ENCODE assay signal across 8 cellular contexts in genomic region chr1:155940531-155940992, GRCh38. TPM values are rescaled to one million over a fixed set of nuclear protein-coding genes. Genes with fewer than 3 reads are reported as not detected.
DNase-seq lines count a peak whose midpoint lies in the region; ATAC-seq and TF ChIP-seq lines count a peak whose summit lies in the region.

No MANE protein-coding gene starts in this region.

- intact Hi-C loops in activated naive CD4-positive, alpha-beta T cell treated with anti-CD3 and anti-CD28 coated beads for 36 hours (cut with micrococcal nuclease): loop anchor here (10.0 kb wide), 1 partner anchor 284 kb away; no protein-coding TSS in a partner anchor
- intact Hi-C loops in ovary (cut with DNase I): loop anchor here (5.0 kb wide), 2 partner anchors 37 to 52 kb away; partner anchors contain the start of gene ARHGEF2 (in 4 of the 4)

- no peak for TF ChIP-seq CTCF in ovary (IDR thresholded peaks at IDR 0.05)

- no peak overlapping the region for H3K4me3 Mint-ChIP-seq in activated naive CD4-positive, alpha-beta T cell treated with anti-CD3 and anti-CD28 coated beads for 36 hours

- ATAC-seq in esophagus mucosa (peak; percentile 59), GM19452 (IDR thresholded peaks at IDR 0.05; ENCODE audit: unreplicated experiment) (no peak)

- no peaks in the 10 kb centered on the region for H3K36me3 ChIP-seq in ovary

- no peak for TF ChIP-seq EP300 in ovary (IDR thresholded peaks at IDR 0.05)

- no peaks in the 10 kb centered on the region for H3K27me3 ChIP-seq in ovary

- H3K27ac Mint-ChIP-seq in activated naive CD4-positive, alpha-beta T cell treated with anti-CD3 and anti-CD28 coated beads for 36 hours: peak overlapping the region; percentile 90

- H3K27me3 Mint-ChIP-seq in activated naive CD4-positive, alpha-beta T cell treated with anti-CD3 and anti-CD28 coated beads for 36 hours (ENCODE audit: low read depth): no peaks in the 10 kb centered on the region

- TF ChIP-seq POLR2A in ovary (IDR thresholded peaks at IDR 0.05): no peak

- peaks cover 5% of the 10 kb centered on the region for H3K36me3 Mint-ChIP-seq in activated naive CD4-positive, alpha-beta T cell treated with anti-CD3 and anti-CD28 coated beads for 36 hours (ENCODE audit: low read depth)

- peaks cover 65% of the 10 kb centered on the region for H3K4me1 Mint-ChIP-seq in activated naive CD4-positive, alpha-beta T cell treated with anti-CD3 and anti-CD28 coated beads for 36 hours (ENCODE audit: low read depth)

- H3K9me3 Mint-ChIP-seq in activated naive CD4-positive, alpha-beta T cell treated with anti-CD3 and anti-CD28 coated beads for 36 hours: no peaks in the 10 kb centered on the region

- WGBS in ovary, 3 donors: 28 to 47% (median 32%) methylated on average over 4 of the region's 4 CpGs

- CTCF ChIA-PET in activated naive CD4-positive, alpha-beta T cell treated with anti-CD3 and anti-CD28 coated beads for 36 hours (lab: Charles Lee): interaction anchor here (0.6 to 5.6 kb wide), 5 partner anchors 9 to 125 kb away, joined by 3 to 135 read pairs (median 5); partner anchors contain the start of gene ARHGEF2

- DNase-seq in activated naive CD4-positive, alpha-beta T cell treated with anti-CD3 and anti-CD28 coated beads for 36 hours: no peak
- no peak for DNase-seq in activated naive CD4-positive, alpha-beta T cell treated with Interleukin-2 at 50 U/mL for 16 hours
- DNase-seq in SKM-1 treated with dmso at 0.1 percent for 144 hours (lab: John Stamatoyannopoulos, UW; ENCODE audit: unreplicated experiment): peak; percentile 57
- DNase-seq in ovary: peak in 4 of 5 donors; percentile 42 to 61 (median 53)
- no peak for DNase-seq in AG08395 (ENCODE audit: low spot score)
- no peak for DNase-seq in ureter (ENCODE audit: low spot score)

- H3K9me3 ChIP-seq in ovary: no peaks in the 10 kb centered on the region

- peaks cover 6% of the 10 kb centered on the region for H3K4me1 ChIP-seq in ovary (ENCODE audit: insufficient read depth)

- H3K27ac ChIP-seq in ovary: peak overlapping the region in 1 of 2 donors; percentile 66

- H3K4me3 ChIP-seq in ovary: no peak overlapping the region

RNA-seq across cellular contexts. Expression of gene RXFP4, which starts 0.9 kb away (rescaled TPM):
- under 1 TPM in 1 of 2 experiments, not detected in 1; 0.29 TPM for total RNA-seq in activated naive CD4-positive, alpha-beta T cell treated with anti-CD3 and anti-CD28 coated beads for 36 hours
- total RNA-seq in esophagus mucosa: not detected
- not detected for total RNA-seq in ovary
- not detected for polyA plus RNA-seq in ovary
- total RNA-seq in ureter: not detected

RNA-seq across cellular contexts. Expression of gene KHDC4, which starts 6.3 kb away (rescaled TPM):
- 10 to 100 TPM; 82.3 to 87.2 TPM for total RNA-seq in activated naive CD4-positive, alpha-beta T cell treated with anti-CD3 and anti-CD28 coated beads for 36 hours
- total RNA-seq in esophagus mucosa (19.4 TPM), ovary (10 to 100 TPM; 38.1 to 61.1 (median 46.4) TPM), ureter (83.8 TPM)
- polyA plus RNA-seq in ovary: 10 to 100 TPM; 35.4 to 47.1 TPM

RNA-seq across cellular contexts. Expression of gene RIT1, which starts 29.4 kb away (rescaled TPM):
- total RNA-seq in activated naive CD4-positive, alpha-beta T cell treated with anti-CD3 and anti-CD28 coated beads for 36 hours: 10 to 100 TPM; 17.1 to 21.3 TPM
- total RNA-seq in esophagus mucosa (35.7 TPM), ovary (10 to 100 TPM; 10.9 to 26.9 (median 23.0) TPM), ureter (29.8 TPM)
- polyA plus RNA-seq in ovary: 10 to 100 TPM in 1 of 2 donors, 1 to 10 TPM in 1; 8.6 to 20.2 TPM

RNA-seq across cellular contexts. Expression of gene ARHGEF2, which starts 37.8 kb away (rescaled TPM):
- 100 to 1,000 TPM; 154 to 159 TPM for total RNA-seq in activated naive CD4-positive, alpha-beta T cell treated with anti-CD3 and anti-CD28 coated beads for 36 hours
- total RNA-seq in esophagus mucosa (23.8 TPM), ovary (100 to 1,000 TPM in 1 of 7 donors, 10 to 100 TPM in 6; 41.0 to 221 (median 63.3) TPM), ureter (104 TPM)
- polyA plus RNA-seq in ovary: 100 to 1,000 TPM in 1 of 2 donors, 10 to 100 TPM in 1; 36.3 to 108 TPM

Comparison
In these comparisons a context has a peak if more than half of its experiments do, and no peak if none do; other contexts are left out.
1. DNase-seq: peak in SKM-1 treated with dmso at 0.1 percent for 144 hours (single experiment) and ovary (4 of 5); none in activated naive CD4-positive, alpha-beta T cell treated with anti-CD3 and anti-CD28 coated beads for 36 hours (single experiment), activated naive CD4-positive, alpha-beta T cell treated with Interleukin-2 at 50 U/mL for 16 hours (single experiment), AG08395 (single experiment) and ureter (single experiment).